26 cellular contexts compared by ENCODE assay signal in genomic region chr10:57351076-57351475, GRCh38.
"Had no signal": no experiment of that assay in that cellular context is flagged by ENCODE, and none has a peak within 500 bp of the region (broad histone marks: within the 10 kb centered on the region; RNA-seq: fewer than 3 reads in every experiment).

No MANE protein-coding gene starts in this region.

- H3K27ac ChIP-seq: KMS-11, PC-9, RWPE1, SJCRH30, SK-N-MC had no signal

- H3K9ac ChIP-seq: KMS-11 had no signal

- H3K4me1 ChIP-seq: SJCRH30 had no signal

- H3K4me3 ChIP-seq: PC-9, SJCRH30, SK-N-MC had no signal

- H3K36me3 ChIP-seq: SJCRH30 had no signal

- H3K27me3 ChIP-seq: SJCRH30 had no signal

- H3K9me3 ChIP-seq: SJCRH30 had no signal

- ATAC-seq: Panc1, Right ventricle myocardium inferior, SK-N-SH treated with all-trans-retinoic acid at 6 μM for 48 hours had no signal

- DNase-seq: Karpas-422, KBM-7, MM.1S, MV-4-11, NCI-H1105, NCI-H1417 treated with DMSO at 0.1 percent for 48 hours, NCI-H1436 treated with DMSO at 0.1 percent for 48 hours, NCI-H1694 treated with DMSO at 0.1 percent for 48 hours, NCI-H187 treated with DMSO at 0.1 percent for 48 hours, NCI-H2081, NCI-H2107, NCI-H2171, NCI-H226, NCI-H446 treated with DMSO at 0.1 percent for 48 hours, NCI-H510A, NCI-H524 treated with DMSO at 0.1 percent for 48 hours, NCI-H526 treated with DMSO at 0.1 percent for 48 hours, PC-9, SIG-M5, SJCRH30 had no signal
